Comparison of ENCODE assay signal across 8 cellular contexts in the genomic region with DNA sequence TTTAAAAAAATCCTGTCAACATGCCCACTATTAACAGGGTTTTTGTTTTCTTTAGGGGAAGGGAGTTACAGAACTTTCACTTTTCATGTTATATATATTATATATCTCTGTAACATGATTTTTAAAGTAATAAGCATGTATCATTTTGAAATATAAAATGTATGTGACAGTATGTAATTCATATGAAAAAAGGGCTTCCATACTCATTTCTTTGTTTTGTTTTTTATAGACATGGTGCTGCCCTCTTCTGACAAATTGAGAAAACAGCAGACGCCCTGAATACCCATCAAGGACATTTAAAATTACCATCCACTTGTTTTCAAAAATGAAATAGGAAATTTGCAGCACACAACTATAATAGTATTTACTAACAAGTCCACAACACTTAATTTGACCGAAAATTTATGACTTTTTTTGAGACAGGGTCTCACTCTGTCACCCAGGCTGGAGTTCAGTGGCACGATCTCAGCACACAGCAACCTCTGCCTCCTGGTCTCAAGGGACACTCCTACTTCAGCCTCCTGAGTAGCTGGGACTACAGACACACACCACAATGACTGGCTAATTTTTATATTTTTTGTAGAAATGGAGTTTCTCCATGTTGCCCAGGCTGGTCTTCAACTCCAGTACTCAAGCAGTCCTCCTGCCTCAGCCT. TPM values are rescaled to one million over a fixed set of nuclear protein-coding genes. Genes with fewer than 3 reads are reported as not detected.
DNase-seq lines count a peak whose midpoint lies in the region; ATAC-seq lines count a peak whose summit lies in the region.

No MANE protein-coding gene starts in this region.

- ATAC-seq in stimulated activated naive CD8-positive, alpha-beta T cell treated with anti-CD3 and anti-CD28 coated beads, Interleukin-15, amount 100 ng/mL, for 72 hours = no peak
- ATAC-seq in HG02588 (IDR thresholded peaks at IDR 0.05; ENCODE audit: unreplicated experiment) (no peak), HG03460 (IDR thresholded peaks at IDR 0.05; ENCODE audit: unreplicated experiment) (no peak)

- no peak overlapping the region for H3K4me3 Mint-ChIP-seq in stimulated activated naive CD8-positive, alpha-beta T cell treated with anti-CD3 and anti-CD28 coated beads, Interleukin-15, Interleukin-2, amounts not matched to agents 100 ng/mL and 50 ng/mL, for 24 hours
- no peak overlapping the region for H3K4me3 Mint-ChIP-seq in stimulated activated naive CD8-positive, alpha-beta T cell treated with anti-CD3 and anti-CD28 coated beads, Interleukin-15, amount 100 ng/mL, for 72 hours
- no peak overlapping the region for H3K4me3 Mint-ChIP-seq in activated naive CD4-positive, alpha-beta T cell treated with anti-CD3 and anti-CD28 coated beads, Interleukin-2, amount 10 ng/mL, durations not matched to agents 7 days and 5 days

- no peaks in the 10 kb centered on the region for H3K9me3 Mint-ChIP-seq in stimulated activated naive CD8-positive, alpha-beta T cell treated with anti-CD3 and anti-CD28 coated beads, Interleukin-15, Interleukin-2, amounts not matched to agents 100 ng/mL and 50 ng/mL, for 24 hours
- no peaks in the 10 kb centered on the region for H3K9me3 Mint-ChIP-seq in stimulated activated naive CD8-positive, alpha-beta T cell treated with anti-CD3 and anti-CD28 coated beads, Interleukin-15, amount 100 ng/mL, for 72 hours
- no peaks in the 10 kb centered on the region for H3K9me3 Mint-ChIP-seq in activated naive CD4-positive, alpha-beta T cell treated with anti-CD3 and anti-CD28 coated beads, Interleukin-2, amount 10 ng/mL, durations not matched to agents 7 days and 5 days

- no peak for DNase-seq in stimulated activated naive CD8-positive, alpha-beta T cell treated with anti-CD3 and anti-CD28 coated beads, Interleukin-15, amount 100 ng/mL, for 72 hours
- DNase-seq in NCI-H1694 (lab: John Stamatoyannopoulos, UW) (peak; percentile 30), cerebellar cortex (ENCODE audit: low spot score) (peak; percentile 61), lung microvascular endothelial cell (ENCODE audit: low read depth in 2 of 2) (peak; percentile 69 to 85)
- DNase-seq in activated naive CD4-positive, alpha-beta T cell treated with anti-CD3 and anti-CD28 coated beads, Interleukin-2, amount 10 ng/mL, durations not matched to agents 7 days and 5 days = no peak

- CTCF ChIA-PET in activated naive CD4-positive, alpha-beta T cell treated with anti-CD3 and anti-CD28 coated beads, Interleukin-2, amount 10 ng/mL, durations not matched to agents 7 days and 5 days (lab: Charles Lee) = interaction anchor here (0.9 to 2.9 kb wide), 11 partner anchors 10 to 518 kb away, joined by 3 to 22 read pairs (median 5); no protein-coding TSS in a partner anchor

- H3K27ac Mint-ChIP-seq in stimulated activated naive CD8-positive, alpha-beta T cell treated with anti-CD3 and anti-CD28 coated beads, Interleukin-15, Interleukin-2, amounts not matched to agents 100 ng/mL and 50 ng/mL, for 24 hours = peak overlapping the region; percentile 86
- no peak overlapping the region for H3K27ac Mint-ChIP-seq in stimulated activated naive CD8-positive, alpha-beta T cell treated with anti-CD3 and anti-CD28 coated beads, Interleukin-15, amount 100 ng/mL, for 72 hours
- no peak overlapping the region for H3K27ac Mint-ChIP-seq in activated naive CD4-positive, alpha-beta T cell treated with anti-CD3 and anti-CD28 coated beads, Interleukin-2, amount 10 ng/mL, durations not matched to agents 7 days and 5 days

- peaks cover 25% of the 10 kb centered on the region for H3K36me3 Mint-ChIP-seq in stimulated activated naive CD8-positive, alpha-beta T cell treated with anti-CD3 and anti-CD28 coated beads, Interleukin-15, Interleukin-2, amounts not matched to agents 100 ng/mL and 50 ng/mL, for 24 hours (ENCODE audit: low read depth)
- peaks cover 3% of the 10 kb centered on the region for H3K36me3 Mint-ChIP-seq in activated naive CD4-positive, alpha-beta T cell treated with anti-CD3 and anti-CD28 coated beads, Interleukin-2, amount 10 ng/mL, durations not matched to agents 7 days and 5 days

- H3K4me1 Mint-ChIP-seq in stimulated activated naive CD8-positive, alpha-beta T cell treated with anti-CD3 and anti-CD28 coated beads, Interleukin-15, Interleukin-2, amounts not matched to agents 100 ng/mL and 50 ng/mL, for 24 hours (ENCODE audit: low read depth) = peaks cover 24% of the 10 kb centered on the region
- H3K4me1 Mint-ChIP-seq in stimulated activated naive CD8-positive, alpha-beta T cell treated with anti-CD3 and anti-CD28 coated beads, Interleukin-15, amount 100 ng/mL, for 72 hours = peaks cover 11% of the 10 kb centered on the region
- no peaks in the 10 kb centered on the region for H3K4me1 Mint-ChIP-seq in activated naive CD4-positive, alpha-beta T cell treated with anti-CD3 and anti-CD28 coated beads, Interleukin-2, amount 10 ng/mL, durations not matched to agents 7 days and 5 days

- H3K27me3 Mint-ChIP-seq in stimulated activated naive CD8-positive, alpha-beta T cell treated with anti-CD3 and anti-CD28 coated beads, Interleukin-15, Interleukin-2, amounts not matched to agents 100 ng/mL and 50 ng/mL, for 24 hours = no peaks in the 10 kb centered on the region
- no peaks in the 10 kb centered on the region for H3K27me3 Mint-ChIP-seq in stimulated activated naive CD8-positive, alpha-beta T cell treated with anti-CD3 and anti-CD28 coated beads, Interleukin-15, amount 100 ng/mL, for 72 hours
- no peaks in the 10 kb centered on the region for H3K27me3 Mint-ChIP-seq in activated naive CD4-positive, alpha-beta T cell treated with anti-CD3 and anti-CD28 coated beads, Interleukin-2, amount 10 ng/mL, durations not matched to agents 7 days and 5 days

RNA-seq across cellular contexts. Expression of a gene that starts 30.4 kb away (rescaled TPM):
- total RNA-seq in lung microvascular endothelial cell = 40.9 and 46.2 TPM in 2 replicates

Comparison
In these comparisons a context has a peak if more than half of its experiments do, and no peak if none do; other contexts are left out.
1. DNase-seq: peak in NCI-H1694 (single experiment), cerebellar cortex (single experiment) and lung microvascular endothelial cell (2 of 2); none in stimulated activated naive CD8-positive, alpha-beta T cell treated with anti-CD3 and anti-CD28 coated beads, Interleukin-15, amount 100 ng/mL, for 72 hours (0 of 2) and activated naive CD4-positive, alpha-beta T cell treated with anti-CD3 and anti-CD28 coated beads, Interleukin-2, amount 10 ng/mL, durations not matched to agents 7 days and 5 days (single experiment).